Comparison of ENCODE assay signal across 8 cellular contexts in the genomic region with DNA sequence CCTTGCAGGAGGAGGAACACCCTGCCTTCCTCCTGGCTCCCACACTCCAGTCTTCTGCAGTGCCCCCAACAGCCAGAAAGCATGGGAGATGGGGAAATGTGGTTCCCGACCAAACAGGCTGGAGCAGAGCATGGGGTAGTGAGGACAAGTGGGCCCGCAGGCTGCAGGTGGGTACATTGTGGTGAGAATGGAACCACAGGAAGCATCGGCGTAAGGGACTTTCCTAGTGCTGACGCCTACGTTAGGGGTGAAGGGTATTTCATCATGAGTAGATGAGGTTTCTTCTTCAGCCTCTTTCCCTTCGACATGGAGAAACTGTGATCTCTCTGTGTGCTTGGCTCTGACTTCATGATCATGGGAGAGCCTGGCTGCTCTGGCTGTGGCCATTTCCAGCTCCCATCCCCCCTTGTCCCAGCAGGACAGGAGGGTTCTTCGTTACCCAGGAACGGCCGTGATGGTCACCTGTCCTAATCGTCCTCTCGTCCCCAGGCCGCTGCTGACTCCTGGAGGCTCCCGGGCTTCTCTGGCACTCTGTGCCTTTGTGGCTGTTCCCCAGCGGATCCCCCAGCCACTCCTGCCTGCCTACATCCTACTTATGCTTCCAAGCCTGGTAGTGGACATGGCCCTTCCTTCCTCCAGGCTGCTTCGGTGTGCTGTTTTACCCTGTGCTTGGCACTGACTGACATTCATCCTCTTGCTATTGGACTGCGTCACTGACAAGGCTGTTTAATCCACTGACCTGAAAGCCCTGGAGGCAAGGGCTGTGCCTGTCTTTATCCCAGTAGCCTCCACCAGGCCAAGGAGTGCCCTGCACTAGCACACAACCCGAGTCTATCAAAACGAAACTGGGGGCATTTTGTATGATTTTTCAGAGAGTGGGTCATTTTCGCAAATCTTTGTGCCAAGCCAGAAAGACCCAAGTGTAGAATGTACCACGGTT.
DNase-seq lines count a peak whose midpoint lies in the region; ATAC-seq, FAIRE-seq and TF ChIP-seq lines count a peak whose summit lies in the region.

No MANE protein-coding gene starts in this region.

- no peaks in the 10 kb centered on the region for H3K9me3 Mint-ChIP-seq in activated naive CD8-positive, alpha-beta T cell (ENCODE audit: low read depth)

- no peaks in the 10 kb centered on the region for H3K36me3 ChIP-seq in OCI-LY3 (replicated peaks; ENCODE audit: low read depth, low read length)
- H3K36me3 ChIP-seq in kidney (ENCODE audit: control insufficient read depth in 1 of 2, insufficient read depth in 2 of 2, low read length in 2 of 2), result no peaks in the 10 kb centered on the region
- H3K36me3 ChIP-seq in esophagus squamous epithelium, result no peaks in the 10 kb centered on the region
- H3K36me3 ChIP-seq in aorta (ENCODE audit: control insufficient read depth in 1 of 2, insufficient read depth in 2 of 2, low read length in 1 of 2), result no peaks in the 10 kb centered on the region

- intact Hi-C loops in kidney (cut with DNase I) (loop anchor here (5.0 kb wide), 1 partner anchor 48 kb away; no protein-coding TSS in a partner anchor), esophagus squamous epithelium (cut with DNase I) (no loop called here), aorta (cut with DNase I) (no loop called here)

- H3K27me3 ChIP-seq in OCI-LY3 (ENCODE audit: low read depth, low read length), result no peaks in the 10 kb centered on the region
- H3K27me3 ChIP-seq in esophagus squamous epithelium, result peaks cover 0 to 7% (median 0%) of the 10 kb centered on the region in 4 donors
- no peaks in the 10 kb centered on the region for H3K27me3 ChIP-seq in aorta (ENCODE audit: control insufficient read depth in 1 of 2, insufficient read depth in 2 of 2, low read length in 1 of 2)

- H3K79me2 ChIP-seq in OCI-LY3 (ENCODE audit: low read length), result no peaks in the 10 kb centered on the region

- peak overlapping the region; percentile 96 for H2AFZ ChIP-seq in OCI-LY3 (ENCODE audit: low read depth, low read length)

- peak overlapping the region; percentile 59 for H3K4me3 ChIP-seq in OCI-LY3 (ENCODE audit: low read length)
- no peak overlapping the region for H3K4me3 ChIP-seq in kidney (ENCODE audit: low read length in 2 of 2)
- H3K4me3 ChIP-seq in esophagus squamous epithelium, result no peak overlapping the region
- H3K4me3 ChIP-seq in aorta (ENCODE audit: low read length in 2 of 2), result no peak overlapping the region

- peak overlapping the region; percentile 58; the same call in 1 of the 2 replicates for H3K9ac ChIP-seq in OCI-LY3 (ENCODE audit: low read length)
- H3K9ac ChIP-seq in kidney (ENCODE audit: low read length in 2 of 2), result no peak overlapping the region

- no peaks in the 10 kb centered on the region for H4K20me1 ChIP-seq in OCI-LY3 (ENCODE audit: insufficient read depth, low read length)

- TF ChIP-seq CTCF in OCI-LY3 (IDR thresholded peaks at IDR 0.05; ENCODE audit: low read depth, low read length), result no peak
- TF ChIP-seq CTCF in kidney (IDR thresholded peaks at IDR 0.05; ENCODE audit: borderline replicate concordance, extremely low read depth, insufficient read depth), result no peak
- TF ChIP-seq CTCF in esophagus squamous epithelium (IDR thresholded peaks at IDR 0.05), result no peak

- no peak for FAIRE-seq in kidney (lab: Jason Lieb, UNC)

- H3K27ac ChIP-seq in OCI-LY3 (ENCODE audit: low read length), result peak overlapping the region; percentile 37
- no peak overlapping the region for H3K27ac ChIP-seq in kidney (ENCODE audit: low read depth in 2 of 2, low read length in 2 of 2)
- H3K27ac ChIP-seq in esophagus squamous epithelium, result no peak overlapping the region
- H3K27ac ChIP-seq in aorta (ENCODE audit: low read depth in 1 of 2, low read length in 2 of 2), result no peak overlapping the region

- 68 to 71% methylated on average over 16 to 21 of the region's 21 CpGs for WGBS in esophagus squamous epithelium, 2 donors
- WGBS in aorta, 2 donors, result 76 to 82% methylated on average over 21 of the region's 21 CpGs

- ATAC-seq in GM19351 (IDR thresholded peaks at IDR 0.05; ENCODE audit: unreplicated experiment) (peak; percentile 91), aorta (ENCODE audit: low FRiP score) (no peak)

- H3K36me3 Mint-ChIP-seq in activated naive CD8-positive, alpha-beta T cell, result no peaks in the 10 kb centered on the region

- no peak for TF ChIP-seq POLR2A in esophagus squamous epithelium (IDR thresholded peaks at IDR 0.05)

- peak overlapping the region; percentile 84 for H3K4me2 ChIP-seq in OCI-LY3 (ENCODE audit: low read length)

- H3K4me1 ChIP-seq in OCI-LY3 (ENCODE audit: low read length) (peaks cover 14% of the 10 kb centered on the region), kidney (ENCODE audit: control insufficient read depth in 1 of 2, insufficient read depth in 1 of 2, low read depth in 1 of 2, low read length in 2 of 2) (no peaks in the 10 kb centered on the region), esophagus squamous epithelium (no peaks in the 10 kb centered on the region), aorta (ENCODE audit: control insufficient read depth in 1 of 2, insufficient read depth in 2 of 2, low read length in 2 of 2) (no peaks in the 10 kb centered on the region)

- H3K9me3 ChIP-seq in OCI-LY3 (ENCODE audit: insufficient read depth, low read length), result no peaks in the 10 kb centered on the region
- no peaks in the 10 kb centered on the region for H3K9me3 ChIP-seq in kidney (ENCODE audit: control insufficient read depth in 1 of 2, low read length in 2 of 2)
- no peaks in the 10 kb centered on the region for H3K9me3 ChIP-seq in esophagus squamous epithelium
- H3K9me3 ChIP-seq in aorta (ENCODE audit: control insufficient read depth, low read length), result peaks cover 1% of the 10 kb centered on the region

- no peaks in the 10 kb centered on the region for H3K27me3 Mint-ChIP-seq in activated naive CD8-positive, alpha-beta T cell

- peak overlapping the region; percentile 81 for H3K27ac Mint-ChIP-seq in activated naive CD8-positive, alpha-beta T cell

- peak overlapping the region; percentile 56 for H3K4me3 Mint-ChIP-seq in activated naive CD8-positive, alpha-beta T cell

- H3K4me1 Mint-ChIP-seq in activated naive CD8-positive, alpha-beta T cell (ENCODE audit: low read depth), result peaks cover 27% of the 10 kb centered on the region

- peak; percentile 45 to 50 for DNase-seq in stimulated activated CD8-positive, alpha-beta memory T cell treated with anti-CD3 and anti-CD28 coated beads, Interleukin-15, amount 100 ng/mL, for 48 hours (ENCODE audit: low read depth in 2 of 2)
- DNase-seq in NCI-H510A (lab: John Stamatoyannopoulos, UW) (no peak), kidney (no peak), esophagus squamous epithelium (lab: John Stamatoyannopoulos, UW) (no peak), aorta (no peak)

Comparison
In these comparisons a context has a peak if more than half of its experiments do, and no peak if none do; other contexts are left out.
1. DNase-seq: peak in stimulated activated CD8-positive, alpha-beta memory T cell treated with anti-CD3 and anti-CD28 coated beads, Interleukin-15, amount 100 ng/mL, for 48 hours (2 of 2); none in NCI-H510A (single experiment), kidney (single experiment), esophagus squamous epithelium (single experiment) and aorta (0 of 2).